Comparison of ENCODE assay signal across 1 cellular context in genomic region chr1:1943834-1944570, GRCh38.
TF ChIP-seq lines count a peak whose summit lies in the region.

No MANE protein-coding gene starts in this region.

TF ChIP-seq in HepG2, 621 proteins besides CTCF, POLR2A, EP300 and RAD21 (continued from another document and continues in another):
- TF ChIP-seq ZNF124 (CRISPR knock-in tag; IDR thresholded peaks at IDR 0.05) (no peak), ATF3 (CRISPR knock-in tag; IDR thresholded peaks at IDR 0.05) (0 out of 2 replicates have a peak, but pooled peaks have one; percentile 20), RXRA (CRISPR knock-in tag; IDR thresholded peaks at IDR 0.05) (peak; percentile 75), SP140L (CRISPR knock-in tag; IDR thresholded peaks at IDR 0.05; ENCODE audit: borderline replicate concordance) (no peak), ATF7-NPFF (CRISPR knock-in tag; IDR thresholded peaks at IDR 0.05; ENCODE audit: low read depth) (peak; percentile 48), TERF1 (CRISPR knock-in tag; IDR thresholded peaks at IDR 0.05) (0 out of 2 replicates have a peak, but pooled peaks have one; percentile 5), ELF3 (CRISPR knock-in tag; IDR thresholded peaks at IDR 0.05) (peak; percentile 34; the same call in 1 of the 2 replicates), KDM4B (CRISPR knock-in tag; IDR thresholded peaks at IDR 0.05) (0 out of 2 replicates have a peak, but pooled peaks have one; percentile 49), NFE2 (CRISPR knock-in tag; IDR thresholded peaks at IDR 0.05) (no peak), HES4 (CRISPR knock-in tag; IDR thresholded peaks at IDR 0.05; ENCODE audit: borderline replicate concordance) (no peak), HMGXB3 (CRISPR knock-in tag; IDR thresholded peaks at IDR 0.05; ENCODE audit: borderline replicate concordance) (no peak), HNRNPL (IDR thresholded peaks at IDR 0.05; ENCODE audit: low read depth, low read length) (0 out of 2 replicates have a peak, but pooled peaks have one; percentile 47), HDAC2 (CRISPR knock-in tag; IDR thresholded peaks at IDR 0.05) (peak; percentile 82), JUN (CRISPR knock-in tag; IDR thresholded peaks at IDR 0.05) (no peak), GPN1 (CRISPR knock-in tag; IDR thresholded peaks at IDR 0.05; ENCODE audit: borderline replicate concordance) (no peak), SOX5 (CRISPR knock-in tag; IDR thresholded peaks at IDR 0.05; ENCODE audit: borderline replicate concordance) (0 out of 2 replicates have a peak, but pooled peaks have one; percentile 12), ZNF34 (CRISPR knock-in tag; IDR thresholded peaks at IDR 0.05; ENCODE audit: borderline replicate concordance) (no peak), HOMEZ (CRISPR knock-in tag; IDR thresholded peaks at IDR 0.05; ENCODE audit: low read depth) (0 out of 2 replicates have a peak, but pooled peaks have one; percentile 23), KLF11 (CRISPR knock-in tag; IDR thresholded peaks at IDR 0.05) (peak; percentile 60; the same call in 1 of the 2 replicates), ZBTB34 (CRISPR knock-in tag; IDR thresholded peaks at IDR 0.05) (no peak), ZNF414 (CRISPR knock-in tag; IDR thresholded peaks at IDR 0.05) (0 out of 2 replicates have a peak, but pooled peaks have one; percentile 10), ZFP36L2 (CRISPR knock-in tag; IDR thresholded peaks at IDR 0.05) (no peak), PHF20 (CRISPR knock-in tag; IDR thresholded peaks at IDR 0.05) (no peak; the same call in 1 of the 2 replicates), ZNF576 (CRISPR knock-in tag; IDR thresholded peaks at IDR 0.05) (peak; percentile 81; the same call in 1 of the 2 replicates), HDAC1 (CRISPR knock-in tag; IDR thresholded peaks at IDR 0.05) (peak; percentile 89), CENPBD1 (CRISPR knock-in tag; IDR thresholded peaks at IDR 0.05; ENCODE audit: borderline replicate concordance, low read depth) (no peak), LBX2 (CRISPR knock-in tag; IDR thresholded peaks at IDR 0.05; ENCODE audit: borderline replicate concordance) (0 out of 2 replicates have a peak, but pooled peaks have one; percentile 57), ZNF547 (CRISPR knock-in tag; IDR thresholded peaks at IDR 0.05) (no peak), MTA1 (CRISPR knock-in tag; IDR thresholded peaks at IDR 0.05; ENCODE audit: borderline replicate concordance) (peak; percentile 77; the same call in 1 of the 2 replicates), KAT8 (CRISPR knock-in tag; IDR thresholded peaks at IDR 0.05) (peak; percentile 49), SMARCE1 (IDR thresholded peaks at IDR 0.05; ENCODE audit: borderline replicate concordance) (no peak), ZNF777 (CRISPR knock-in tag; IDR thresholded peaks at IDR 0.05) (peak; percentile 50; the same call in 1 of the 2 replicates), ARID4A (CRISPR knock-in tag; IDR thresholded peaks at IDR 0.05; ENCODE audit: borderline replicate concordance) (peak; percentile 89), SALL2 (CRISPR knock-in tag; IDR thresholded peaks at IDR 0.05) (0 out of 2 replicates have a peak, but pooled peaks have one; percentile 40), THYN1 (CRISPR knock-in tag; IDR thresholded peaks at IDR 0.05; ENCODE audit: borderline replicate concordance, low read depth) (no peak), ZNF343 (CRISPR knock-in tag; IDR thresholded peaks at IDR 0.05) (no peak), TBX2 (CRISPR knock-in tag; IDR thresholded peaks at IDR 0.05; ENCODE audit: borderline replicate concordance) (peak; percentile 76), CHCHD3 (CRISPR knock-in tag; IDR thresholded peaks at IDR 0.05) (no peak; the same call in 1 of the 2 replicates), AGO1 (IDR thresholded peaks at IDR 0.05; ENCODE audit: low read depth, low read length, poor library complexity, severe bottlenecking) (no peak), ZNF354B (CRISPR knock-in tag; IDR thresholded peaks at IDR 0.05) (no peak), IRX3 (CRISPR knock-in tag; IDR thresholded peaks at IDR 0.05; ENCODE audit: borderline replicate concordance, low read depth) (no peak), GATA4 (IDR thresholded peaks at IDR 0.05; ENCODE audit: borderline replicate concordance, low read depth) (no peak), ZFAT (CRISPR knock-in tag; conservative IDR thresholded peaks at IDR 0.05) (no peak), ZBTB8A (CRISPR knock-in tag; IDR thresholded peaks at IDR 0.05; ENCODE audit: borderline replicate concordance, low read depth) (no peak), ZBTB25 (CRISPR knock-in tag; IDR thresholded peaks at IDR 0.05) (peak; percentile 62; the same call in 1 of the 2 replicates), MAFF (IDR thresholded peaks at IDR 0.05; ENCODE audit: low read depth, low read length) (no peak), ZNF674 (CRISPR knock-in tag; IDR thresholded peaks at IDR 0.05; ENCODE audit: low read depth) (no peak)
